Comparison of ENCODE assay signal across 8 cellular contexts in the genomic region with DNA sequence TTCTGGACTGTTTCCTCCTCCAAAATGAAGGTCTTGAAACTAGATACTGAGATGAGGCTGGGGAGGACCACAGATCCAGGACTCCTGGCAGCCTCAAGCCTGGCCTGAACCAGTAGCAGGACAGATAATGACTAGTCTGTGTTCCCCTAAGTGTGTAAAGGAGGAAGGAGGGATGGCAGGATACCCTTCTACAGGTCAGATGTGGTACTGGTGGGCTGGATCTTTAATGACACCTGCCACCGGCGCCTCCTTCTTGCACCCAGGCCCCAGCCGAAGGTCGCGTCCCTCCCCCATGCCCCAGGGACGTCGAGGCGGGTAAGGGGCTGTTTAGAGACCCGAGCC. TPM values are rescaled to one million over a fixed set of nuclear protein-coding genes. Genes with fewer than 3 reads are reported as not detected.
A peak's percentile ranks its signal among the peaks of the same experiment; 100 is the strongest.
DNase-seq lines count a peak whose midpoint lies in the region; ATAC-seq and TF ChIP-seq lines count a peak whose summit lies in the region.

No MANE protein-coding gene starts in this region.

- POLR2A ChIA-PET in Caco-2 (lab: Charles Lee) = interaction anchor here (0.5 to 1.5 kb wide), 4 partner anchors 12 to 30 kb away, joined by 3 to 12 read pairs (median 6); a partner anchor contains a TSS

- H3K9me3 Mint-ChIP-seq in Caco-2 (ENCODE audit: unreplicated experiment) = no peaks in the 10 kb centered on the region

- no peak for TF ChIP-seq EP300 in transverse colon (IDR thresholded peaks at IDR 0.05; ENCODE audit: low read depth)

- ATAC-seq in HG03432 (IDR thresholded peaks at IDR 0.05; ENCODE audit: unreplicated experiment) (peak; percentile 9), left lung (no peak)

- TF ChIP-seq CTCF in Caco-2 (IDR thresholded peaks at IDR 0.05; ENCODE audit: insufficient read depth in 1 of 2, low read depth in 1 of 2, low read length in 1 of 2, severe bottlenecking in 1 of 2, unreplicated experiment in 1 of 2) = no peak
- TF ChIP-seq CTCF in brain microvascular endothelial cell (IDR thresholded peaks at IDR 0.05; ENCODE audit: low read depth, low read length, missing control alignments) = no peak
- TF ChIP-seq CTCF in left lung (IDR thresholded peaks at IDR 0.05) = no peak
- peak in 1 of 5 experiments; percentile 32 for TF ChIP-seq CTCF in transverse colon (IDR thresholded peaks at IDR 0.05)

- intact Hi-C loops in Caco-2 (cut with micrococcal nuclease; ENCODE audit: unreplicated experiment) = loop anchor here (1.0 kb wide), 3 partner anchors 12 to 26 kb away; a partner anchor contains a TSS
- intact Hi-C loops in left lung (cut with DNase I) = no loop called here
- intact Hi-C loops in transverse colon (cut with DNase I; ENCODE audit: low total_unique reads) = no loop called here

- H3K4me1 ChIP-seq in Caco-2 (peaks cover 9% of the 10 kb centered on the region; the same call in 1 of the 2 replicates), left lung (peaks cover 12 to 18% of the 10 kb centered on the region in 2 donors), transverse colon (peaks cover 8 to 18% (median 13%) of the 10 kb centered on the region in 4 donors)

- H3K27me3 Mint-ChIP-seq in Caco-2 (ENCODE audit: insufficient read depth, unreplicated experiment) = no peaks in the 10 kb centered on the region

- peak overlapping the region; percentile 79 for H3K4me3 Mint-ChIP-seq in Caco-2 (ENCODE audit: unreplicated experiment)

- TSS peak; percentile 17 for BruUV-seq in Caco-2 (replicated peaks; lab: Mats Ljungman, UMichigan)

- 0% methylated on average over 5 of the region's 9 CpGs; no CpG with 5 or more reads in 1 of the 2 donors for WGBS in transverse colon (ENCODE audit: low coverage in 1 of 2), 2 donors

- no peaks in the 10 kb centered on the region for H3K9me3 ChIP-seq in Caco-2
- H3K9me3 ChIP-seq in left lung = no peaks in the 10 kb centered on the region
- H3K9me3 ChIP-seq in transverse colon = no peaks in the 10 kb centered on the region

- in situ Hi-C loops in brain microvascular endothelial cell (cut with HindIII; ENCODE audit: low pct_ligation_motif_present, low sequenced_read_pairs) = no loop called here
- in situ Hi-C loops in transverse colon (cut with MboI; ENCODE audit: low pct_ligation_motif_present in 1 of 4, low pct_unique_long_range_greater_than_20kb in 1 of 4, low sequenced_read_pairs in 3 of 4) = loop anchor here in 1 of 4 donors (5.0 kb wide), 1 partner anchor 47 kb away; a partner anchor contains a TSS

- DNase-seq in Caco-2 (no peak), brain microvascular endothelial cell (no peak), left lung (no peak), transverse colon (no peak), globus pallidus (ENCODE audit: low spot score) (no peak), activated gamma-delta T cell (lab: John Stamatoyannopoulos, UW) (no peak), DMS 273 (lab: John Stamatoyannopoulos, UW; ENCODE audit: unreplicated experiment) (no peak)

- CTCF ChIA-PET in Caco-2 (lab: Charles Lee) = interaction anchor here (1.5 to 2.2 kb wide), 2 partner anchors 14 to 26 kb away, joined by 8 to 9 read pairs; a partner anchor contains a TSS

- H3K4me3 ChIP-seq in Caco-2 (ENCODE audit: low read depth, low read length) (peak overlapping the region; percentile 90), brain microvascular endothelial cell (ENCODE audit: low read depth, low read length) (peak overlapping the region; percentile 96), left lung (peak overlapping the region; percentile 63 to 80), transverse colon (peak overlapping the region; percentile 64 to 86 (median 78))

- H3K36me3 ChIP-seq in Caco-2 (ENCODE audit: control insufficient read depth, insufficient read depth, low read length) (peaks cover 11% of the 10 kb centered on the region), brain microvascular endothelial cell (replicated peaks) (peaks cover 71% of the 10 kb centered on the region), left lung (peaks cover 4 to 83% of the 10 kb centered on the region in 2 donors), transverse colon (peaks cover 0 to 38% (median 20%) of the 10 kb centered on the region in 4 donors)

- peaks cover 46% of the 10 kb centered on the region for H3K36me3 Mint-ChIP-seq in Caco-2 (ENCODE audit: insufficient read depth, unreplicated experiment)

- peak overlapping the region; percentile 84 for H3K27ac ChIP-seq in brain microvascular endothelial cell
- H3K27ac ChIP-seq in left lung = peak overlapping the region; percentile 90 to 92
- H3K27ac ChIP-seq in transverse colon = peak overlapping the region; percentile 89 to 98 (median 94)

- H3K27me3 ChIP-seq in Caco-2 (replicated peaks; ENCODE audit: control insufficient read depth, insufficient read depth, low read length) (no peaks in the 10 kb centered on the region), brain microvascular endothelial cell (replicated peaks) (no peaks in the 10 kb centered on the region), left lung (no peaks in the 10 kb centered on the region), transverse colon (no peaks in the 10 kb centered on the region)

- peak overlapping the region; percentile 66 for H3K27ac Mint-ChIP-seq in Caco-2 (ENCODE audit: unreplicated experiment)

- H3K4me1 Mint-ChIP-seq in Caco-2 (ENCODE audit: low read depth, unreplicated experiment) = no peaks in the 10 kb centered on the region

- TF ChIP-seq POLR2A in transverse colon (IDR thresholded peaks at IDR 0.05) = no peak

RNA-seq across cellular contexts. Expression of a gene that starts 0.6 kb away (rescaled TPM):
- total RNA-seq in Caco-2 (2022) = 55.9 and 56.4 TPM in 2 replicates
- 10 to 100 TPM; 50.9 to 54.7 TPM for total RNA-seq in left lung
- 10 to 100 TPM; 66.5 to 86.2 (median 71.7) TPM for total RNA-seq in transverse colon

RNA-seq across cellular contexts. Expression of a gene that starts 12.8 kb away (rescaled TPM):
- 181 and 189 TPM in 2 replicates for total RNA-seq in Caco-2 (2022)
- total RNA-seq in left lung = 100 to 1,000 TPM; 283 to 484 TPM
- 100 to 1,000 TPM; 141 to 290 (median 177) TPM for total RNA-seq in transverse colon

RNA-seq across cellular contexts. Expression of a gene that starts 15.5 kb away (rescaled TPM):
- 361 and 386 TPM in 2 replicates for total RNA-seq in Caco-2 (2022)
- total RNA-seq in left lung = 100 to 1,000 TPM; 173 to 180 TPM
- 100 to 1,000 TPM; 403 to 873 (median 447) TPM for total RNA-seq in transverse colon

RNA-seq across cellular contexts. Expression of a gene that starts 26.2 kb away (rescaled TPM):
- 112 and 119 TPM in 2 replicates for total RNA-seq in Caco-2 (2022)
- total RNA-seq in left lung = 10 to 100 TPM; 71.6 to 74.2 TPM
- 100 to 1,000 TPM in 1 of 4 donors, 10 to 100 TPM in 3; 76.4 to 122 (median 84.7) TPM for total RNA-seq in transverse colon

RNA-seq across cellular contexts. Expression of a gene that starts 46.1 kb away (rescaled TPM):
- total RNA-seq in Caco-2 (2022) = 15.2 and 15.9 TPM in 2 replicates
- total RNA-seq in left lung = 10 to 100 TPM; 16.9 to 21.0 TPM
- total RNA-seq in transverse colon = 10 to 100 TPM; 26.2 to 33.9 (median 31.3) TPM
